Comparison of ENCODE assay signal across 12 cellular contexts in genomic region chrX:68929332-68930150, GRCh38.
DNase-seq lines count a peak whose midpoint lies in the region; ATAC-seq and TF ChIP-seq lines count a peak whose summit lies in the region.
"Had no signal": no experiment of that assay in that cellular context is flagged by ENCODE, and none has a peak within 500 bp of the region (broad histone marks: within the 10 kb centered on the region; RNA-seq: fewer than 3 reads in every experiment).

No MANE protein-coding gene starts in this region.

- POLR2A ChIA-PET in activated naive CD8-positive, alpha-beta T cell treated with anti-CD3 and anti-CD28 coated beads, Interleukin-2, amount 10 ng/mL, durations not matched to agents 7 days and 5 days (lab: Charles Lee), result no interaction called here

- H3K36me3 ChIP-seq in upper lobe of right lung, result no peaks in the 10 kb centered on the region
- H3K36me3 ChIP-seq: SJCRH30 had no signal

- no peak overlapping the region for H3K4me3 Mint-ChIP-seq in activated naive CD8-positive, alpha-beta T cell treated with anti-CD3 and anti-CD28 coated beads, Interleukin-2, amount 10 ng/mL, durations not matched to agents 7 days and 5 days
- no peak overlapping the region for H3K4me3 Mint-ChIP-seq in activated naive CD8-positive, alpha-beta T cell treated with anti-CD3 and anti-CD28 coated beads for 36 hours

- peaks cover 3% of the 10 kb centered on the region for H3K4me1 Mint-ChIP-seq in activated naive CD8-positive, alpha-beta T cell treated with anti-CD3 and anti-CD28 coated beads, Interleukin-2, amount 10 ng/mL, durations not matched to agents 7 days and 5 days
- H3K4me1 Mint-ChIP-seq in activated naive CD8-positive, alpha-beta T cell treated with anti-CD3 and anti-CD28 coated beads for 36 hours, result no peaks in the 10 kb centered on the region

- peak overlapping the region; percentile 30 for H3K27ac Mint-ChIP-seq in activated naive CD8-positive, alpha-beta T cell treated with anti-CD3 and anti-CD28 coated beads, Interleukin-2, amount 10 ng/mL, durations not matched to agents 7 days and 5 days
- H3K27ac Mint-ChIP-seq in activated naive CD8-positive, alpha-beta T cell treated with anti-CD3 and anti-CD28 coated beads for 36 hours, result no peak overlapping the region
- H3K27ac Mint-ChIP-seq: progenitor cell of endocrine pancreas had no signal

- ATAC-seq in activated naive CD8-positive, alpha-beta T cell treated with anti-CD3 and anti-CD28 coated beads, Interleukin-2, amount 10 ng/mL, durations not matched to agents 7 days and 5 days (ENCODE audit: low read depth), result no peak
- peak; percentile 23 for ATAC-seq in upper lobe of right lung
- ATAC-seq in GM18868 (IDR thresholded peaks at IDR 0.05; ENCODE audit: unreplicated experiment), result no peak

- H3K27ac ChIP-seq in upper lobe of right lung, result no peak overlapping the region
- H3K27ac ChIP-seq: SJCRH30 had no signal

- H3K27me3 ChIP-seq in upper lobe of right lung, result no peaks in the 10 kb centered on the region
- H3K27me3 ChIP-seq: SJCRH30 had no signal

- H3K27me3 Mint-ChIP-seq in activated naive CD8-positive, alpha-beta T cell treated with anti-CD3 and anti-CD28 coated beads, Interleukin-2, amount 10 ng/mL, durations not matched to agents 7 days and 5 days, result no peaks in the 10 kb centered on the region
- no peaks in the 10 kb centered on the region for H3K27me3 Mint-ChIP-seq in activated naive CD8-positive, alpha-beta T cell treated with anti-CD3 and anti-CD28 coated beads for 36 hours
- H3K27me3 Mint-ChIP-seq: progenitor cell of endocrine pancreas had no signal

- H3K9me3 ChIP-seq in upper lobe of right lung, result no peaks in the 10 kb centered on the region
- H3K9me3 ChIP-seq: SJCRH30 had no signal

- no peaks in the 10 kb centered on the region for H3K4me1 ChIP-seq in upper lobe of right lung
- H3K4me1 ChIP-seq: SJCRH30 had no signal

- no peak for TF ChIP-seq CTCF in cardiac fibroblast (IDR thresholded peaks at IDR 0.05; ENCODE audit: low read depth, low read length)
- TF ChIP-seq CTCF in upper lobe of right lung (IDR thresholded peaks at IDR 0.05), result no peak

- H3K36me3 Mint-ChIP-seq in activated naive CD8-positive, alpha-beta T cell treated with anti-CD3 and anti-CD28 coated beads, Interleukin-2, amount 10 ng/mL, durations not matched to agents 7 days and 5 days, result no peaks in the 10 kb centered on the region
- H3K36me3 Mint-ChIP-seq in activated naive CD8-positive, alpha-beta T cell treated with anti-CD3 and anti-CD28 coated beads for 36 hours, result no peaks in the 10 kb centered on the region

- intact Hi-C loops in upper lobe of right lung (cut with DNase I), result no loop called here

- H3K9me3 Mint-ChIP-seq in activated naive CD8-positive, alpha-beta T cell treated with anti-CD3 and anti-CD28 coated beads, Interleukin-2, amount 10 ng/mL, durations not matched to agents 7 days and 5 days, result no peaks in the 10 kb centered on the region
- H3K9me3 Mint-ChIP-seq in activated naive CD8-positive, alpha-beta T cell treated with anti-CD3 and anti-CD28 coated beads for 36 hours, result no peaks in the 10 kb centered on the region

- DNase-seq in activated naive CD8-positive, alpha-beta T cell treated with anti-CD3 and anti-CD28 coated beads, Interleukin-2, amount 10 ng/mL, durations not matched to agents 7 days and 5 days, result no peak
- no peak for DNase-seq in activated naive CD8-positive, alpha-beta T cell treated with anti-CD3 and anti-CD28 coated beads for 36 hours
- peak; percentile 78 to 81 for DNase-seq in cardiac fibroblast (ENCODE audit: low read depth in 2 of 2)
- DNase-seq in left kidney (ENCODE audit: low read depth, low spot score), result peak; percentile 31
- no peak for DNase-seq in upper lobe of right lung
- DNase-seq in NCI-H1105 treated with DMSO at 0.1 percent for 48 hours (lab: John Stamatoyannopoulos, UW), result no peak
- no peak for DNase-seq in NCI-H2227 (lab: John Stamatoyannopoulos, UW; ENCODE audit: unreplicated experiment)
- DNase-seq: anterior cingulate cortex, NCI-H187 treated with DMSO at 0.1 percent for 48 hours had no signal

- H3K4me3 ChIP-seq in cardiac fibroblast (replicated peaks in 1 of 2; ENCODE audit: low read depth in 2 of 2, low read length in 2 of 2) (no peak overlapping the region), upper lobe of right lung (no peak overlapping the region)
- H3K4me3 ChIP-seq: SJCRH30 had no signal

Comparison
In these comparisons a context has a peak if more than half of its experiments do, and no peak if none do; other contexts are left out.
1. DNase-seq: peak in cardiac fibroblast (2 of 2) and left kidney (single experiment); none in activated naive CD8-positive, alpha-beta T cell treated with anti-CD3 and anti-CD28 coated beads, Interleukin-2, amount 10 ng/mL, durations not matched to agents 7 days and 5 days (single experiment), activated naive CD8-positive, alpha-beta T cell treated with anti-CD3 and anti-CD28 coated beads for 36 hours (single experiment), upper lobe of right lung (single experiment), NCI-H1105 treated with DMSO at 0.1 percent for 48 hours (single experiment) and NCI-H2227 (single experiment).